ENCODE assay signal across 1 cellular context in genomic region chr2:169452080-169452479, GRCh38.
TF ChIP-seq lines count a peak whose summit lies in the region.

No MANE protein-coding gene starts in this region.

TF ChIP-seq in K562, 482 proteins besides CTCF, POLR2A, EP300 and RAD21:
- TF ChIP-seq, protein P1, sequence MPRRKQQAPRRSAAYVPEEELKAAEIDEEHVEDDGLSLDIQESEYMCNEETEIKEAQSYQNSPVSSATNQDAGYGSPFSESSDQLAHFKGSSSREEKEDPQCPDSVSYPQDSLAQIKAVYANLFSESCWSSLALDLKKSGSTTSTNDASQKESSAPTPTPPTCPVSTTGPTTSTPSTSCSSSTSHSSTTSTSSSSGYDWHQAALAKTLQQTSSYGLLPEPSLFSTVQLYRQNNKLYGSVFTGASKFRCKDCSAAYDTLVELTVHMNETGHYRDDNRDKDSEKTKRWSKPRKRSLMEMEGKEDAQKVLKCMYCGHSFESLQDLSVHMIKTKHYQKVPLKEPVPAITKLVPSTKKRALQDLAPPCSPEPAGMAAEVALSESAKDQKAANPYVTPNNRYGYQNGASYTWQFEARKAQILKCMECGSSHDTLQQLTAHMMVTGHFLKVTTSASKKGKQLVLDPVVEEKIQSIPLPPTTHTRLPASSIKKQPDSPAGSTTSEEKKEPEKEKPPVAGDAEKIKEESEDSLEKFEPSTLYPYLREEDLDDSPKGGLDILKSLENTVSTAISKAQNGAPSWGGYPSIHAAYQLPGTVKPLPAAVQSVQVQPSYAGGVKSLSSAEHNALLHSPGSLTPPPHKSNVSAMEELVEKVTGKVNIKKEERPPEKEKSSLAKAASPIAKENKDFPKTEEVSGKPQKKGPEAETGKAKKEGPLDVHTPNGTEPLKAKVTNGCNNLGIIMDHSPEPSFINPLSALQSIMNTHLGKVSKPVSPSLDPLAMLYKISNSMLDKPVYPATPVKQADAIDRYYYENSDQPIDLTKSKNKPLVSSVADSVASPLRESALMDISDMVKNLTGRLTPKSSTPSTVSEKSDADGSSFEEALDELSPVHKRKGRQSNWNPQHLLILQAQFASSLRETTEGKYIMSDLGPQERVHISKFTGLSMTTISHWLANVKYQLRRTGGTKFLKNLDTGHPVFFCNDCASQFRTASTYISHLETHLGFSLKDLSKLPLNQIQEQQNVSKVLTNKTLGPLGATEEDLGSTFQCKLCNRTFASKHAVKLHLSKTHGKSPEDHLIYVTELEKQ (CRISPR knock-in tag; IDR thresholded peaks at IDR 0.05), result no peak
- TF ChIP-seq FOXK1 (CRISPR knock-in tag; IDR thresholded peaks at IDR 0.05; ENCODE audit: borderline replicate concordance) (no peak), NCOR1 (IDR thresholded peaks at IDR 0.05) (no peak), MAZ (CRISPR knock-in tag; conservative IDR thresholded peaks at IDR 0.05 in 1 of 2, IDR thresholded peaks at IDR 0.05 in 1 of 2) (peak in 1 of 2 experiments; percentile 47; a peak in 1 of 4 replicates), TRIM25 (IDR thresholded peaks at IDR 0.05; ENCODE audit: borderline replicate concordance) (no peak), SMC3 (conservative IDR thresholded peaks at IDR 0.05; ENCODE audit: insufficient read depth, low read depth, low read length) (0 out of 2 replicates have a peak, but pooled peaks have one; percentile 14), EGR1 (conservative IDR thresholded peaks at IDR 0.05) (peak; percentile 39; the same call in 1 of the 2 replicates), PTTG1 (tag; IDR thresholded peaks at IDR 0.05; ENCODE audit: low read depth) (no peak), PHB (CRISPR knock-in tag; IDR thresholded peaks at IDR 0.05) (no peak), VEZF1 (CRISPR knock-in tag; IDR thresholded peaks at IDR 0.05) (peak; percentile 52), ZNF384 (IDR thresholded peaks at IDR 0.05; ENCODE audit: low read depth, low read length) (0 out of 2 replicates have a peak, but pooled peaks have one; percentile 18)
- TF ChIP-seq, protein P2, sequence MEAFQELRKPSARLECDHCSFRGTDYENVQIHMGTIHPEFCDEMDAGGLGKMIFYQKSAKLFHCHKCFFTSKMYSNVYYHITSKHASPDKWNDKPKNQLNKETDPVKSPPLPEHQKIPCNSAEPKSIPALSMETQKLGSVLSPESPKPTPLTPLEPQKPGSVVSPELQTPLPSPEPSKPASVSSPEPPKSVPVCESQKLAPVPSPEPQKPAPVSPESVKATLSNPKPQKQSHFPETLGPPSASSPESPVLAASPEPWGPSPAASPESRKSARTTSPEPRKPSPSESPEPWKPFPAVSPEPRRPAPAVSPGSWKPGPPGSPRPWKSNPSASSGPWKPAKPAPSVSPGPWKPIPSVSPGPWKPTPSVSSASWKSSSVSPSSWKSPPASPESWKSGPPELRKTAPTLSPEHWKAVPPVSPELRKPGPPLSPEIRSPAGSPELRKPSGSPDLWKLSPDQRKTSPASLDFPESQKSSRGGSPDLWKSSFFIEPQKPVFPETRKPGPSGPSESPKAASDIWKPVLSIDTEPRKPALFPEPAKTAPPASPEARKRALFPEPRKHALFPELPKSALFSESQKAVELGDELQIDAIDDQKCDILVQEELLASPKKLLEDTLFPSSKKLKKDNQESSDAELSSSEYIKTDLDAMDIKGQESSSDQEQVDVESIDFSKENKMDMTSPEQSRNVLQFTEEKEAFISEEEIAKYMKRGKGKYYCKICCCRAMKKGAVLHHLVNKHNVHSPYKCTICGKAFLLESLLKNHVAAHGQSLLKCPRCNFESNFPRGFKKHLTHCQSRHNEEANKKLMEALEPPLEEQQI (IDR thresholded peaks at IDR 0.05), result 0 out of 2 replicates have a peak, but pooled peaks have one; percentile 14
